Comparison of ENCODE assay signal across 15 cellular contexts in the genomic region with DNA sequence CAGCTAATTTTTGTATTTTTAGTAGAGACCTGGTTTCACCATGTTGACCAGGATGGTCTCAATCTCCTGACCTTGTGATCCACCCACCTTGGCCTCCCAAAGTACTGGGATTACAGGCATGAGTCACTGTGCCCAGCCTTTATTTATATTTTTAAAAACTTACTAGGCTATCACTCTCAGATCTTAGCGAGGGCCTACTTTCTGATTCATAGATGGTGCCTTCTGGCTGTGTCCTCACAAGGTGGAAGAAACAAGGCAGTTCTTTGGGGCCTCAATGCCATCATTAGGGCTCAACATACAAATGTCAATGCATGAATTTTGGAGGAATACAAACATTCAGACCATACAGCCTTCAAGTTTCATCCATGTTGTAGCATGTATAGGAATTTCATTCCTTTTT.
"Had no signal": no experiment of that assay in that cellular context is flagged by ENCODE, and none has a peak within 500 bp of the region (broad histone marks: within the 10 kb centered on the region; RNA-seq: fewer than 3 reads in every experiment).

No MANE protein-coding gene starts in this region.

- DNase-seq: activated CD4-positive, alpha-beta T cell treated with anti-CD3 and anti-CD28 coated beads for 1 hour; activated naive CD4-positive, alpha-beta T cell treated with anti-CD3 and anti-CD28 coated beads for 36 hours; body of pancreas; central memory CD4-positive, alpha-beta T cell; dorsolateral prefrontal cortex; foreskin melanocyte; immature natural killer cell; left cardiac atrium; mesendoderm; naive thymus-derived CD8-positive, alpha-beta T cell; stimulated activated naive CD8-positive, alpha-beta T cell treated with anti-CD3 and anti-CD28 coated beads, Interleukin-15, amount 100 ng/mL, for 72 hours; WERI-Rb-1 had no signal

- H3K27ac ChIP-seq: body of pancreas, SJCRH30, WERI-Rb-1 had no signal

- H3K27me3 ChIP-seq: body of pancreas, dorsolateral prefrontal cortex, SJCRH30 had no signal

- H3K4me3 Mint-ChIP-seq: activated naive CD4-positive, alpha-beta T cell treated with anti-CD3 and anti-CD28 coated beads for 36 hours; type B pancreatic cell had no signal

- H3K36me3 ChIP-seq: SJCRH30, WERI-Rb-1 had no signal

- H3K27ac Mint-ChIP-seq: activated naive CD4-positive, alpha-beta T cell treated with anti-CD3 and anti-CD28 coated beads for 36 hours; stimulated activated naive CD8-positive, alpha-beta T cell treated with anti-CD3 and anti-CD28 coated beads, Interleukin-15, amount 100 ng/mL, for 72 hours; type B pancreatic cell had no signal

- H3K9me3 ChIP-seq: body of pancreas, SJCRH30 had no signal

- H3K4me3 ChIP-seq: body of pancreas, dorsolateral prefrontal cortex, SJCRH30 had no signal

- H3K27me3 Mint-ChIP-seq: naive thymus-derived CD8-positive, alpha-beta T cell; stimulated activated naive CD8-positive, alpha-beta T cell treated with anti-CD3 and anti-CD28 coated beads, Interleukin-15, amount 100 ng/mL, for 72 hours; type B pancreatic cell had no signal

- H3K9me3 Mint-ChIP-seq: activated naive CD4-positive, alpha-beta T cell treated with anti-CD3 and anti-CD28 coated beads for 36 hours; activated T-helper 2 cell treated with anti-CD3 and anti-CD28 coated beads, Interferon-gamma antibody, Interleukin-2, Interleukin-4, amounts not matched to agents 10 μg/mL and 5 μg/mL and 100 μg/mL, durations not matched to agents 14 hours and 24 hours and 36 hours; immature natural killer cell; naive thymus-derived CD8-positive, alpha-beta T cell; stimulated activated naive CD8-positive, alpha-beta T cell treated with anti-CD3 and anti-CD28 coated beads, Interleukin-15, amount 100 ng/mL, for 72 hours had no signal
